ENCODE assay signal across 8 cellular contexts in the genomic region with DNA sequence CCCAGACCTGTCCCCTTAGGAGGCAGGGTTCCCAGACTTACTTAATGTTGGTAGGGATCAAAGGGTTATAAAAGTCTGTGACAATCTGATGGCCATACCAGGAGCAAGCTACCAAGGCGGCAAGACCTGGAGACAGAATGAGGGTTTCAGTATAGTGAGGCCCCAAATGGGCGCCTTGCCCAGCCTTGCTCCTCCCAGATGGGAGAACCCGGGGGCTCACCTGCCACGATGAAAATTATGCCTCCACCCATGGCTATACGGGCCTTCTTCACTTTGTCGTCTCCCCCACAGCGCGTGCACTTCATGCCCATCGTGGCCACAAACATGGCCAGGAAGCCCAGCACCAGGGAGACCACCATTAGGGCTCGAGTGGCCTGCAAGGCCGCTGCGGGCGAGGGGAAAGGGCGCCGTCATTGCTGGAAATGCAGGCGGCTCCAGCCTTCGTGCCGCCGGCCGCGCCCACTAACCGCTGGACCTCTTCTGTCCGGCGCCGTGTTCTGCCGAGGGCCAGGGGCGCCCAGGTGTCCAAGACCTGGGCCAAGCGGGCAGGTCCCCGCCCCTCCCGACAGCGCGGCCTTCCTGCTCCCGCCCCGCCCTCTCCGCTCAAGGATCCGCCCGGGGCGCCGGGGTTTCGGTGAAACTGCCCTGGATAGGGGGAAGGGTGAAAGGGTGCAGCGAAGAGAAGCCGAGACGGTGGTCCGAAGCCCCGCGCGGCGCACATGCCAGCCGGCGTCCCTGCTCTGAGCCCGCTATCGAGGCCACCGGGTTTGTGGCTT. TPM values are rescaled to one million over a fixed set of nuclear protein-coding genes. Genes with fewer than 3 reads are reported as not detected.
DNase-seq lines count a peak whose midpoint lies in the region; ATAC-seq and TF ChIP-seq lines count a peak whose summit lies in the region.

No MANE protein-coding gene starts in this region.

- no peak for TF ChIP-seq CTCF in fibroblast of lung (conservative IDR thresholded peaks at IDR 0.05 in 1 of 2, IDR thresholded peaks at IDR 0.05 in 1 of 2; ENCODE audit: low read depth in 1 of 2, low read length in 2 of 2)
- TF ChIP-seq CTCF in neutrophil (IDR thresholded peaks at IDR 0.05) = no peak

- H3K4me1 ChIP-seq in fibroblast of lung (ENCODE audit: control insufficient read depth, extremely low read depth, insufficient read depth, low read length) = peaks cover 3% of the 10 kb centered on the region
- H3K4me1 ChIP-seq in neutrophil (ENCODE audit: control insufficient read depth in 1 of 2, insufficient read depth in 1 of 2, low read depth in 1 of 2, low read length in 1 of 2) = peaks cover 27 to 31% of the 10 kb centered on the region in 2 experiments

- H3K36me3 ChIP-seq in fibroblast of lung (ENCODE audit: control insufficient read depth, insufficient read depth, low read length) = peaks cover 1% of the 10 kb centered on the region
- H3K36me3 ChIP-seq in neutrophil = peaks cover 22% of the 10 kb centered on the region

- no peak overlapping the region for H3K9ac ChIP-seq in fibroblast of lung (ENCODE audit: insufficient read depth, low read length)

- H2AFZ ChIP-seq in fibroblast of lung (ENCODE audit: low read length) = peak overlapping the region; percentile 29

- no peaks in the 10 kb centered on the region for H3K79me2 ChIP-seq in fibroblast of lung (ENCODE audit: control insufficient read depth, insufficient read depth, low read length)

- H3K4me2 ChIP-seq in fibroblast of lung (ENCODE audit: extremely low read depth, insufficient read depth, low read length) = no peak overlapping the region

- H3K27me3 ChIP-seq in fibroblast of lung (ENCODE audit: control insufficient read depth, insufficient read depth, low read length) = no peaks in the 10 kb centered on the region
- peaks cover 62% of the 10 kb centered on the region for H3K27me3 ChIP-seq in neutrophil

- H3K4me3 Mint-ChIP-seq in activated CD8-positive, alpha-beta memory T cell treated with anti-CD3 and anti-CD28 coated beads, Interleukin-2, amount 10 ng/mL, durations not matched to agents 7 days and 5 days = peak overlapping the region; percentile 49

- H3K27me3 Mint-ChIP-seq in activated CD8-positive, alpha-beta memory T cell treated with anti-CD3 and anti-CD28 coated beads, Interleukin-2, amount 10 ng/mL, durations not matched to agents 7 days and 5 days = peaks cover 28% of the 10 kb centered on the region

- no peaks in the 10 kb centered on the region for H4K20me1 ChIP-seq in fibroblast of lung (ENCODE audit: control insufficient read depth, extremely low read depth, insufficient read depth, low read length)

- no peak for DNase-seq in activated CD8-positive, alpha-beta memory T cell treated with anti-CD3 and anti-CD28 coated beads, Interleukin-2, amount 10 ng/mL, durations not matched to agents 7 days and 5 days
- DNase-seq in activated CD8-positive, alpha-beta memory T cell treated with anti-CD3 and anti-CD28 coated beads for 24 hours = no peak
- peak; percentile 34 for DNase-seq in activated CD4-positive, alpha-beta T cell treated with anti-CD3 and anti-CD28 coated beads for 48 hours
- no peak for DNase-seq in fibroblast of lung (ENCODE audit: low read depth in 2 of 2)

- CTCF ChIA-PET in activated CD8-positive, alpha-beta memory T cell treated with anti-CD3 and anti-CD28 coated beads, Interleukin-2, amount 10 ng/mL, durations not matched to agents 7 days and 5 days (lab: Charles Lee) = interaction anchor here (1.1 to 1.7 kb wide), 4 partner anchors 20 to 40 kb away, joined by 3 to 6 read pairs (median 4); a partner anchor contains a TSS

- H3K36me3 Mint-ChIP-seq in activated CD8-positive, alpha-beta memory T cell treated with anti-CD3 and anti-CD28 coated beads, Interleukin-2, amount 10 ng/mL, durations not matched to agents 7 days and 5 days = peaks cover 8% of the 10 kb centered on the region

- H3K4me3 ChIP-seq in fibroblast of lung (replicated peaks in 1 of 4; ENCODE audit: control extremely low read depth in 1 of 4, insufficient read depth in 1 of 4, low read depth in 3 of 4, low read length in 4 of 4) (peak overlapping the region in 1 of 4 experiments; percentile 32), neutrophil (ENCODE audit: low read depth in 1 of 2, low read length in 1 of 2) (peak overlapping the region; percentile 52 to 69)

- no peak overlapping the region for H3K27ac Mint-ChIP-seq in activated CD8-positive, alpha-beta memory T cell treated with anti-CD3 and anti-CD28 coated beads, Interleukin-2, amount 10 ng/mL, durations not matched to agents 7 days and 5 days

- no peak overlapping the region for H3K27ac ChIP-seq in fibroblast of lung (ENCODE audit: insufficient read depth, low read length)
- peak overlapping the region; percentile 23 for H3K27ac ChIP-seq in neutrophil

- no peaks in the 10 kb centered on the region for H3K9me3 Mint-ChIP-seq in activated CD8-positive, alpha-beta memory T cell treated with anti-CD3 and anti-CD28 coated beads, Interleukin-2, amount 10 ng/mL, durations not matched to agents 7 days and 5 days (ENCODE audit: low read depth)

- ATAC-seq in activated CD8-positive, alpha-beta memory T cell treated with anti-CD3 and anti-CD28 coated beads, Interleukin-2, amount 10 ng/mL, durations not matched to agents 7 days and 5 days = peak; percentile 62
- ATAC-seq in GM21528 (IDR thresholded peaks at IDR 0.05; ENCODE audit: low FRiP score, unreplicated experiment) (no peak), GM19351 (IDR thresholded peaks at IDR 0.05; ENCODE audit: unreplicated experiment) (no peak), GM21737 (IDR thresholded peaks at IDR 0.05; ENCODE audit: unreplicated experiment) (no peak)

- H3K4me1 Mint-ChIP-seq in activated CD8-positive, alpha-beta memory T cell treated with anti-CD3 and anti-CD28 coated beads, Interleukin-2, amount 10 ng/mL, durations not matched to agents 7 days and 5 days = peaks cover 26% of the 10 kb centered on the region

- H3K9me3 ChIP-seq in fibroblast of lung (ENCODE audit: control insufficient read depth, insufficient read depth, low read depth, low read length) = no peaks in the 10 kb centered on the region
- H3K9me3 ChIP-seq in neutrophil = no peaks in the 10 kb centered on the region

RNA-seq across cellular contexts. Expression of a gene that starts 1.5 kb away (rescaled TPM):
- total RNA-seq in activated CD8-positive, alpha-beta memory T cell treated with anti-CD3 and anti-CD28 coated beads, Interleukin-2, amount 10 ng/mL, durations not matched to agents 7 days and 5 days = 1 to 10 TPM in 1 of 2 experiments, under 1 TPM in 1; 0.66 to 1.9 TPM
- total RNA-seq in fibroblast of lung = 2.6 and 17.2 TPM in 2 replicates
- 1.0 and 2.3 TPM in 2 replicates for polyA plus RNA-seq in fibroblast of lung
- polyA plus RNA-seq in fibroblast of lung (2012) = 1.2 and 3.3 TPM in 2 replicates
- polyA minus RNA-seq in fibroblast of lung (ENCODE audit: low replicate concordance) = 0.63 and 1.8 TPM in 2 replicates

RNA-seq across cellular contexts. Expression of a gene that starts 8.8 kb away (rescaled TPM):
- 10 to 100 TPM; 56.5 to 70.4 TPM for total RNA-seq in activated CD8-positive, alpha-beta memory T cell treated with anti-CD3 and anti-CD28 coated beads, Interleukin-2, amount 10 ng/mL, durations not matched to agents 7 days and 5 days
- 31.3 and 33.2 TPM in 2 replicates for total RNA-seq in fibroblast of lung
- polyA plus RNA-seq in fibroblast of lung = 22.6 and 52.2 TPM in 2 replicates
- 27.5 and 65.5 TPM in 2 replicates for polyA plus RNA-seq in fibroblast of lung (2012)
- 19.7 and 97.0 TPM in 2 replicates for polyA minus RNA-seq in fibroblast of lung (ENCODE audit: low replicate concordance)

RNA-seq across cellular contexts. Expression of a gene that starts 9.3 kb away (rescaled TPM):
- 100 to 1,000 TPM; 162 to 192 TPM for total RNA-seq in activated CD8-positive, alpha-beta memory T cell treated with anti-CD3 and anti-CD28 coated beads, Interleukin-2, amount 10 ng/mL, durations not matched to agents 7 days and 5 days
- total RNA-seq in fibroblast of lung = 23.1 and 40.5 TPM in 2 replicates
- 134 and 149 TPM in 2 replicates for polyA plus RNA-seq in fibroblast of lung
- 148 and 173 TPM in 2 replicates for polyA plus RNA-seq in fibroblast of lung (2012)
- polyA minus RNA-seq in fibroblast of lung (ENCODE audit: low replicate concordance) = 381 and 419 TPM in 2 replicates

RNA-seq across cellular contexts. Expression of a gene that starts 18.5 kb away (rescaled TPM):
- 100 to 1,000 TPM; 207 to 231 TPM for total RNA-seq in activated CD8-positive, alpha-beta memory T cell treated with anti-CD3 and anti-CD28 coated beads, Interleukin-2, amount 10 ng/mL, durations not matched to agents 7 days and 5 days
- total RNA-seq in fibroblast of lung = 173 and 224 TPM in 2 replicates
- 978 and 1,154 TPM in 2 replicates for polyA plus RNA-seq in fibroblast of lung
- 670 and 826 TPM in 2 replicates for polyA plus RNA-seq in fibroblast of lung (2012)
- 530 and 737 TPM in 2 replicates for polyA minus RNA-seq in fibroblast of lung (ENCODE audit: low replicate concordance)

RNA-seq across cellular contexts. Expression of a gene that starts 20.7 kb away (rescaled TPM):
- total RNA-seq in activated CD8-positive, alpha-beta memory T cell treated with anti-CD3 and anti-CD28 coated beads, Interleukin-2, amount 10 ng/mL, durations not matched to agents 7 days and 5 days = not detected
- total RNA-seq in fibroblast of lung = under 0.01 TPM in 2 replicates
- polyA plus RNA-seq in fibroblast of lung = 0.09 and 0.19 TPM in 2 replicates
- polyA plus RNA-seq in fibroblast of lung (2012) = 0.09 and 0.23 TPM in 2 replicates
- polyA minus RNA-seq in fibroblast of lung (ENCODE audit: low replicate concordance) = 0.55 TPM in 1 of 2 replicates, not detected in the other
